Comparison of ENCODE assay signal across 27 cellular contexts in genomic region chr13:114042066-114042815, GRCh38.
A peak's percentile ranks its signal among the peaks of the same experiment; 100 is the strongest.
DNase-seq lines count a peak whose midpoint lies in the region; ATAC-seq and TF ChIP-seq lines count a peak whose summit lies in the region.
"Had no signal": no experiment of that assay in that cellular context is flagged by ENCODE, and none has a peak within 500 bp of the region (broad histone marks: within the 10 kb centered on the region; RNA-seq: fewer than 3 reads in every experiment).

No MANE protein-coding gene starts in this region.

- peaks cover 18% of the 10 kb centered on the region for H3K9me3 Mint-ChIP-seq in glutamatergic neuron (ENCODE audit: unreplicated experiment)
- H3K9me3 Mint-ChIP-seq: T-helper 2 cell treated with Interferon-gamma antibody and Interleukin-4, amounts not matched to agents 5 μg/mL and 100 μg/mL, for 36 hours; type B pancreatic cell had no signal

- H3K9ac ChIP-seq in mammary epithelial cell (ENCODE audit: insufficient read depth, low read length) = no peak overlapping the region
- H3K9ac ChIP-seq in subcutaneous abdominal adipose tissue (ENCODE audit: low read length in 5 of 5) = peak overlapping the region in 1 of 5 donors; percentile 62
- H3K9ac ChIP-seq: SK-N-SH had no signal

- H3K4me3 Mint-ChIP-seq in T-helper 17 cell = no peak overlapping the region
- no peak overlapping the region for H3K4me3 Mint-ChIP-seq in glutamatergic neuron (ENCODE audit: unreplicated experiment)
- H3K4me3 Mint-ChIP-seq: T-helper 2 cell treated with Interferon-gamma antibody and Interleukin-4, amounts not matched to agents 5 μg/mL and 100 μg/mL, for 36 hours; type B pancreatic cell had no signal

- no peaks in the 10 kb centered on the region for H3K79me2 ChIP-seq in mammary epithelial cell (ENCODE audit: insufficient read depth, low read length)

- H4K20me1 ChIP-seq in mammary epithelial cell (ENCODE audit: insufficient read depth, low read length) = no peaks in the 10 kb centered on the region

- intact Hi-C loops in breast epithelium (cut with DNase I; ENCODE audit: low total_unique reads) = no loop called here
- intact Hi-C loops in mammary epithelial cell (cut with micrococcal nuclease) = no loop called here

- 91% methylated on average over 28 of the region's 38 CpGs for WGBS in mammary epithelial cell (ENCODE audit: low coverage, missing lambda C conversion rate)

- H3K27ac ChIP-seq in breast epithelium (peak overlapping the region; percentile 58 to 75), mammary epithelial cell (ENCODE audit: insufficient read depth, low read depth, low read length) (no peak overlapping the region), subcutaneous abdominal adipose tissue (ENCODE audit: low read depth, low read length) (peak overlapping the region; percentile 80)
- H3K27ac ChIP-seq: ascending aorta, foreskin keratinocyte, left lung had no signal

- H3K4me2 ChIP-seq in mammary epithelial cell (ENCODE audit: insufficient read depth, low read depth, low read length) = no peak overlapping the region
- H3K4me2 ChIP-seq: SK-N-SH, smooth muscle cell had no signal

- in situ Hi-C loops in mammary epithelial cell (cut with MboI; ENCODE audit: low sequenced_read_pairs in 2 of 2) = no loop called here

- H3K27me3 ChIP-seq in breast epithelium = no peaks in the 10 kb centered on the region
- H3K27me3 ChIP-seq in mammary epithelial cell (ENCODE audit: insufficient read depth, low read length) = no peaks in the 10 kb centered on the region
- peaks cover 0 to 3% (median 0%) of the 10 kb centered on the region in 5 donors for H3K27me3 ChIP-seq in subcutaneous abdominal adipose tissue (ENCODE audit: control insufficient read depth in 5 of 5, insufficient read depth in 4 of 5, low read length in 5 of 5)
- H3K27me3 ChIP-seq: ascending aorta, foreskin keratinocyte, left lung, MG63, Peyer's patch had no signal

- peak overlapping the region; percentile 83 for H3K27ac Mint-ChIP-seq in T-helper 17 cell
- peak overlapping the region; percentile 62 for H3K27ac Mint-ChIP-seq in glutamatergic neuron (ENCODE audit: unreplicated experiment)
- H3K27ac Mint-ChIP-seq: T-helper 2 cell treated with Interferon-gamma antibody and Interleukin-4, amounts not matched to agents 5 μg/mL and 100 μg/mL, for 36 hours had no signal

- no peaks in the 10 kb centered on the region for H3K27me3 Mint-ChIP-seq in T-helper 17 cell
- peaks cover 19% of the 10 kb centered on the region for H3K27me3 Mint-ChIP-seq in glutamatergic neuron (ENCODE audit: unreplicated experiment)
- H3K27me3 Mint-ChIP-seq: type B pancreatic cell had no signal

- no peak for DNase-seq in breast epithelium (ENCODE audit: low spot score in 2 of 2)
- no peak for DNase-seq in mammary epithelial cell
- DNase-seq in T-helper 17 cell = no peak
- no peak for DNase-seq in glutamatergic neuron
- DNase-seq in NCI-H2107 treated with DMSO at 0.1 percent for 48 hours (lab: John Stamatoyannopoulos, UW; ENCODE audit: unreplicated experiment) = no peak
- DNase-seq: ACHN; activated CD4-positive, alpha-beta T cell treated with anti-CD3 and anti-CD28 coated beads, Interleukin-2, amount 50 U/mL, for 4 hours; activated gamma-delta T cell treated with Interleukin-2 at 50 U/mL for 16 hours; activated T-cell treated with anti-CD3 and anti-CD28 coated beads for 4 hours; C1 segment of cervical spinal cord; GDM1; left lung; MG63; NCI-H1417; NCI-H2107; NCI-H510A; Peyer's patch; SK-N-SH; stimulated activated CD4-positive, alpha-beta T cell treated with anti-CD3 and anti-CD28 coated beads, Interleukin-4, amount 100 ng/mL, for 1 hour had no signal

- ATAC-seq in T-helper 17 cell = no peak
- no peak for ATAC-seq in HG03565 (IDR thresholded peaks at IDR 0.05; ENCODE audit: unreplicated experiment)
- ATAC-seq in GM18861 (IDR thresholded peaks at IDR 0.05; ENCODE audit: unreplicated experiment) = no peak

- BruUV-seq in mammary epithelial cell (replicated peaks; lab: Mats Ljungman, UMichigan) = no TSS peak

- H3K4me3 ChIP-seq in breast epithelium (no peak overlapping the region), mammary epithelial cell (replicated peaks in 1 of 3; ENCODE audit: insufficient read depth in 1 of 3, low read depth in 2 of 3, low read length in 3 of 3) (no peak overlapping the region), subcutaneous abdominal adipose tissue (ENCODE audit: low read depth in 1 of 5, low read length in 5 of 5) (no peak overlapping the region)
- H3K4me3 ChIP-seq: ascending aorta, left lung, MG63, Peyer's patch, smooth muscle cell had no signal

- no peaks in the 10 kb centered on the region for H3K36me3 ChIP-seq in breast epithelium
- H3K36me3 ChIP-seq in mammary epithelial cell (ENCODE audit: insufficient read depth, low read length) = no peaks in the 10 kb centered on the region
- peaks cover 0 to 22% (median 7%) of the 10 kb centered on the region in 5 donors for H3K36me3 ChIP-seq in subcutaneous abdominal adipose tissue (ENCODE audit: control insufficient read depth in 5 of 5, insufficient read depth in 5 of 5, low read length in 5 of 5)
- H3K36me3 ChIP-seq: Peyer's patch had no signal

- TF ChIP-seq CTCF in breast epithelium (IDR thresholded peaks at IDR 0.05) (no peak), mammary epithelial cell (conservative IDR thresholded peaks at IDR 0.05 in 1 of 2, IDR thresholded peaks at IDR 0.05 in 1 of 2; ENCODE audit: extremely low read depth in 1 of 2, insufficient read depth in 1 of 2, low read depth in 1 of 2, low read length in 2 of 2) (no peak), glutamatergic neuron (IDR thresholded peaks at IDR 0.05; ENCODE audit: partially characterized antibody, unreplicated experiment) (no peak)

- H3K9me3 ChIP-seq in breast epithelium (no peaks in the 10 kb centered on the region), mammary epithelial cell (replicated peaks; ENCODE audit: insufficient read depth, low read length) (no peaks in the 10 kb centered on the region), T-helper 17 cell (ENCODE audit: control insufficient read depth, low read length, poor library complexity, severe bottlenecking) (no peaks in the 10 kb centered on the region), subcutaneous abdominal adipose tissue (ENCODE audit: control insufficient read depth in 5 of 5, low read length in 5 of 5) (no peaks in the 10 kb centered on the region)
- H3K9me3 ChIP-seq: ascending aorta, left lung, MG63, Peyer's patch, SK-N-SH had no signal

- no peak overlapping the region for H2AFZ ChIP-seq in mammary epithelial cell (ENCODE audit: low read depth, low read length)

- H3K4me1 Mint-ChIP-seq in T-helper 17 cell = peaks cover 38% of the 10 kb centered on the region
- H3K4me1 Mint-ChIP-seq in glutamatergic neuron (ENCODE audit: low read depth, unreplicated experiment) = peaks cover 9% of the 10 kb centered on the region

- TF ChIP-seq POLR2A in breast epithelium (IDR thresholded peaks at IDR 0.05) = no peak

- dilution Hi-C loops in mammary epithelial cell (cut with HindIII; ENCODE audit: low sequenced_read_pairs) = no loop called here

- H3K4me1 ChIP-seq in breast epithelium = no peaks in the 10 kb centered on the region
- no peaks in the 10 kb centered on the region for H3K4me1 ChIP-seq in mammary epithelial cell (ENCODE audit: insufficient read depth, low read length)
- H3K4me1 ChIP-seq in subcutaneous abdominal adipose tissue (ENCODE audit: control insufficient read depth in 5 of 5, insufficient read depth in 5 of 5, low read length in 5 of 5) = peaks cover 5 to 61% (median 43%) of the 10 kb centered on the region in 5 donors
- H3K4me1 ChIP-seq: ascending aorta, foreskin keratinocyte, left lung had no signal

- CTCF ChIA-PET in mammary epithelial cell (lab: Charles Lee; ENCODE audit: low non-redundant PET) = no interaction called here

- no peaks in the 10 kb centered on the region for H3K36me3 Mint-ChIP-seq in T-helper 17 cell (ENCODE audit: low read depth)
- H3K36me3 Mint-ChIP-seq in glutamatergic neuron (ENCODE audit: unreplicated experiment) = peaks cover 18% of the 10 kb centered on the region
- H3K36me3 Mint-ChIP-seq: type B pancreatic cell had no signal
